In the genomic region with DNA sequence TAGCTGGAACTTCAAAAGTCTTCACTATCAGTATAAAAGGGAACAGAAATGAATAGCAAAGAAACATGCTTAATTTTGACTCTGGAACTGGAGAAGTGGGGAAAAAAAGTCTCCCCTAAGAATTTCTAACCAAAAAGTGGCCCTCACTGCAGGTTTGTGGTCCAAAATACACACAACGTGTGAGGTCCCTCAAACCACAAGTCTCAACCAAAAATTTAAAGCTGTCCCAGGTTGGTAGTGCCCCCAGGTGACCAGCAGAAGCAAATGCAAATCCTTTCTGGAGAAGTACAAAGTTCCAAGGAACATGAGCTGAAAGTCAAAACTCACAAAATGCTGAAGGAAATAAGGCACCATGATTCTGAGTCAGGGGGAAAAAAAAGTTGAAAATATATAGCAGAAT, we compare ENCODE assay signal across 10 cellular contexts. TPM values are rescaled to one million over a fixed set of nuclear protein-coding genes. Genes with fewer than 3 reads are reported as not detected.
DNase-seq lines count a peak whose midpoint lies in the region; ATAC-seq and TF ChIP-seq lines count a peak whose summit lies in the region.
"Had no signal": no experiment of that assay in that cellular context is flagged by ENCODE, and none has a peak within 500 bp of the region (broad histone marks: within the 10 kb centered on the region; RNA-seq: fewer than 3 reads in every experiment).

No MANE protein-coding gene starts in this region.

- no peak overlapping the region for H3K4me3 Mint-ChIP-seq in HFFc6
- H3K4me3 Mint-ChIP-seq in activated T-cell treated with anti-CD3 and anti-CD28 coated beads, Interleukin-2, amount 50 U/mL, for 72 hours, result no peak overlapping the region

- no peak for ATAC-seq in activated T-cell treated with anti-CD3 and anti-CD28 coated beads, Interleukin-2, amount 50 U/mL, for 72 hours (replicated peaks in 1 of 2)

- H3K36me3 Mint-ChIP-seq in HFFc6 (ENCODE audit: low read depth), result no peaks in the 10 kb centered on the region
- H3K36me3 Mint-ChIP-seq in activated T-cell treated with anti-CD3 and anti-CD28 coated beads, Interleukin-2, amount 50 U/mL, for 72 hours (ENCODE audit: insufficient read depth in 2 of 2), result peaks cover 0 to 3% of the 10 kb centered on the region in 2 donors

- no peaks in the 10 kb centered on the region for H3K9me3 Mint-ChIP-seq in HFFc6
- no peaks in the 10 kb centered on the region for H3K9me3 Mint-ChIP-seq in activated T-cell treated with anti-CD3 and anti-CD28 coated beads, Interleukin-2, amount 50 U/mL, for 72 hours

- TF ChIP-seq CTCF in HFFc6 (IDR thresholded peaks at IDR 0.05), result peak; percentile 40; the same call in 1 of the 2 replicates

- H3K27ac Mint-ChIP-seq in HFFc6, result no peak overlapping the region
- H3K27ac Mint-ChIP-seq in activated T-cell treated with anti-CD3 and anti-CD28 coated beads, Interleukin-2, amount 50 U/mL, for 72 hours, result no peak overlapping the region

- H3K4me1 Mint-ChIP-seq in HFFc6 (ENCODE audit: low read depth), result no peaks in the 10 kb centered on the region
- no peaks in the 10 kb centered on the region for H3K4me1 Mint-ChIP-seq in activated T-cell treated with anti-CD3 and anti-CD28 coated beads, Interleukin-2, amount 50 U/mL, for 72 hours (ENCODE audit: low read depth)

- in situ Hi-C loops in SK-MEL-5 (cut with HindIII; ENCODE audit: low pct_unique_long_range_greater_than_20kb, low sequenced_read_pairs), result no loop called here

- no peaks in the 10 kb centered on the region; the same call in 1 of the 2 replicates for H3K27me3 Mint-ChIP-seq in HFFc6 (ENCODE audit: insufficient read depth)
- H3K27me3 Mint-ChIP-seq in activated T-cell treated with anti-CD3 and anti-CD28 coated beads, Interleukin-2, amount 50 U/mL, for 72 hours (ENCODE audit: low read depth), result peaks cover 32% of the 10 kb centered on the region

- DNase-seq in EH (ENCODE audit: low read depth) (peak; percentile 7), HFFc6 (no peak), SK-MEL-5 (ENCODE audit: low read depth, low spot score) (peak; percentile 20), iPS-NIHi7 (ENCODE audit: extremely low spot score) (peak; percentile 22), DMS153 (lab: John Stamatoyannopoulos, UW) (no peak), T-helper 9 cell (no peak), kidney glomerular epithelial cell (lab: John Stamatoyannopoulos, UW) (no peak)
- DNase-seq in activated T-cell treated with anti-CD3 and anti-CD28 coated beads, Interleukin-2, amount 50 U/mL, for 72 hours, result no peak
- DNase-seq: activated T-cell treated with anti-CD3 and anti-CD28 coated beads, Interleukin-2, amount 50 U/mL, for 48 hours; testis had no signal

RNA-seq across cellular contexts. Expression of gene VAMP7, which starts 23.6 kb away (rescaled TPM):
- total RNA-seq in HFFc6 (2021; fragmentation: NEBNext Ultra II Directional; extraction: Animal tissue kit (Norgen Biotek cat#: 25700)), result 10 to 100 TPM; 37.2 to 50.5 (median 46.3) TPM
- total RNA-seq in SK-MEL-5 (2014; rRNA removed; shearing (Covaris generic)), result 40.3 and 41.8 TPM in 2 replicates
- polyA plus RNA-seq in SK-MEL-5 (2015; cell fraction: cytosol; rRNA removed), result 36.8 and 44.5 TPM in 2 replicates
- 18.7 and 22.6 TPM in 2 replicates for polyA plus RNA-seq in SK-MEL-5 (2015; cell fraction: nucleus; rRNA removed)
- total RNA-seq in activated T-cell treated with anti-CD3 and anti-CD28 coated beads, Interleukin-2, amount 50 U/mL, for 72 hours, result 10 to 100 TPM; 41.2 to 46.9 TPM

Comparison
In these comparisons a context has a peak if more than half of its experiments do, and no peak if none do; other contexts are left out.
1. DNase-seq: peak in EH (single experiment), SK-MEL-5 (single experiment) and iPS-NIHi7 (single experiment); none in HFFc6 (single experiment), DMS153 (single experiment), T-helper 9 cell (single experiment), activated T-cell treated with anti-CD3 and anti-CD28 coated beads, Interleukin-2, amount 50 U/mL, for 72 hours (0 of 2) and kidney glomerular epithelial cell (single experiment).